ENCODE assay signal across 9 cellular contexts in the genomic region with DNA sequence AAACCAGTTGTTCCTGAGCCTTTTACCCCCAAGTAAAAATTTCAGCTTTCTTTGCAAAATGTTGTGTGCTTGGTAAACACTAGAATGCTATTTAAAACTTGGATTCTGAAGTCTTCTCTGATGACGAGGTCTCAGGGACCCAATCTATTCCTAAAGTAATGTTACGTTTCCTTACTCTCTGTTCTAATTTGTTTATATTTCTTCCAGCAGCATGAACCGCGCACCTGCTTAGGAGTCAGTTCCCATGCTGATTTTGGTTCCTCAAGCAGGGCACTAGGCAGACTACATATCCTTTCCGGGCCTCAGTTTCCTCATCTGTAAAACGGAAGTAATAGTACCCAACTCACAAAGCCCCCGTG. TPM values are rescaled to one million over a fixed set of nuclear protein-coding genes. Genes with fewer than 3 reads are reported as not detected.
DNase-seq lines count a peak whose midpoint lies in the region; ATAC-seq, FAIRE-seq and TF ChIP-seq lines count a peak whose summit lies in the region.
"Had no signal": no experiment of that assay in that cellular context is flagged by ENCODE, and none has a peak within 500 bp of the region (broad histone marks: within the 10 kb centered on the region; RNA-seq: fewer than 3 reads in every experiment).

No MANE protein-coding gene starts in this region.

- H3K9me3 ChIP-seq in GM12878 (replicated peaks; ENCODE audit: control insufficient read depth, insufficient read depth, low read length) (no peaks in the 10 kb centered on the region), lower lobe of right lung (no peaks in the 10 kb centered on the region)

- peak overlapping the region; percentile 86 for H3K4me3 ChIP-seq in GM12878
- peak overlapping the region; percentile 89 for H3K4me3 ChIP-seq in lower lobe of right lung

- intact Hi-C loops in GM12878 (cut with micrococcal nuclease; ENCODE audit: unreplicated experiment) (loop anchor here (2.0 kb wide), 1 partner anchor 186 kb away; no protein-coding TSS in a partner anchor), lower lobe of right lung (cut with DNase I) (loop anchor here (10.0 kb wide), 1 partner anchor 62 kb away; no protein-coding TSS in a partner anchor), posterior vena cava (cut with DNase I) (loop anchor here in 1 of 2 donors (10.0 kb wide), 1 partner anchor 172 kb away; no protein-coding TSS in a partner anchor)

- peaks cover 0 to 1% of the 10 kb centered on the region in 2 experiments; a peak in 2 of 4 replicates for H3K36me3 ChIP-seq in GM12878 (ENCODE audit: control insufficient read depth in 2 of 2, insufficient read depth in 2 of 2, low read length in 1 of 2)
- peaks cover 9% of the 10 kb centered on the region for H3K36me3 ChIP-seq in lower lobe of right lung

- H3K27ac ChIP-seq in GM12878 (ENCODE audit: control insufficient read depth, insufficient read depth) = peak overlapping the region; percentile 57; the same call in 1 of the 2 replicates
- peak overlapping the region; percentile 93 for H3K27ac ChIP-seq in lower lobe of right lung

- POLR2A ChIA-PET in GM12878 (lab: Charles Lee) = interaction anchor here (1.2 to 1.9 kb wide), 3 partner anchors 10 to 48 kb away, joined by 3 to 7 read pairs (median 6); no protein-coding TSS in a partner anchor

- H3K9ac ChIP-seq in GM12878 (ENCODE audit: control insufficient read depth, insufficient read depth, low read length) = peak overlapping the region; percentile 88

- no peak for TF ChIP-seq POLR2A in GM12878 (IDR thresholded peaks at IDR 0.05; ENCODE audit: low read depth, low read length)

- H3K4me2 ChIP-seq in GM12878 (ENCODE audit: control insufficient read depth, insufficient read depth) = peak overlapping the region; percentile 95

- BruUV-seq in GM12878 (replicated peaks; lab: Mats Ljungman, UMichigan) = TSS peak; percentile 88

- SMC1A ChIA-PET in GM12878 (lab: Charles Lee; ENCODE audit: uncharacterized antibody, unreplicated experiment) = interaction anchor here (0.8 to 2.0 kb wide), 8 partner anchors 12 to 194 kb away, joined by 3 to 8 read pairs (median 5); no protein-coding TSS in a partner anchor

- WGBS in GM12878 (ENCODE audit: insufficient coverage, insufficient replicate concordance, low lambda C conversion rate, missing lambda C conversion rate) = 43% methylated on average over 7 of the region's 7 CpGs

- peaks cover 8% of the 10 kb centered on the region for H3K36me3 Mint-ChIP-seq in activated naive CD4-positive, alpha-beta T cell treated with anti-CD3 and anti-CD28 coated beads, Interleukin-2, amount 10 ng/mL, durations not matched to agents 7 days and 5 days
- no peaks in the 10 kb centered on the region for H3K36me3 Mint-ChIP-seq in type B pancreatic cell

- H3K4me1 ChIP-seq in GM12878 (ENCODE audit: control insufficient read depth, insufficient read depth, low read length) (peaks cover 16% of the 10 kb centered on the region), lower lobe of right lung (peaks cover 40% of the 10 kb centered on the region)

- H3K27me3 Mint-ChIP-seq in activated naive CD4-positive, alpha-beta T cell treated with anti-CD3 and anti-CD28 coated beads, Interleukin-2, amount 10 ng/mL, durations not matched to agents 7 days and 5 days = no peaks in the 10 kb centered on the region
- no peaks in the 10 kb centered on the region for H3K27me3 Mint-ChIP-seq in type B pancreatic cell

- RAD21 ChIA-PET in GM12878 (lab: Charles Lee; ENCODE audit: unreplicated experiment) = interaction anchor here (0.9 to 2.0 kb wide), 9 partner anchors 10 to 64 kb away, joined by 3 to 10 read pairs (median 6); a partner anchor contains a TSS

- peak overlapping the region; percentile 95 for H3K27ac Mint-ChIP-seq in activated naive CD4-positive, alpha-beta T cell treated with anti-CD3 and anti-CD28 coated beads, Interleukin-2, amount 10 ng/mL, durations not matched to agents 7 days and 5 days
- peak overlapping the region; percentile 100 for H3K27ac Mint-ChIP-seq in type B pancreatic cell

- H3K79me2 ChIP-seq in GM12878 (ENCODE audit: control insufficient read depth, insufficient read depth, low read length) = peaks cover 4% of the 10 kb centered on the region

- peaks cover 45% of the 10 kb centered on the region for H3K4me1 Mint-ChIP-seq in activated naive CD4-positive, alpha-beta T cell treated with anti-CD3 and anti-CD28 coated beads, Interleukin-2, amount 10 ng/mL, durations not matched to agents 7 days and 5 days
- peaks cover 12% of the 10 kb centered on the region for H3K4me1 Mint-ChIP-seq in type B pancreatic cell (ENCODE audit: unreplicated experiment)

- no peak for TF ChIP-seq RAD21 in GM12878 (IDR thresholded peaks at IDR 0.05; ENCODE audit: insufficient read depth, low read depth, low read length)

- TF ChIP-seq EP300 in GM12878 (IDR thresholded peaks at IDR 0.05; ENCODE audit: borderline replicate concordance in 1 of 2, control insufficient read depth in 1 of 2, low read depth in 2 of 2, low read length in 2 of 2) = no peak

- no peaks in the 10 kb centered on the region for H3K9me3 Mint-ChIP-seq in activated naive CD4-positive, alpha-beta T cell treated with anti-CD3 and anti-CD28 coated beads, Interleukin-2, amount 10 ng/mL, durations not matched to agents 7 days and 5 days
- H3K9me3 Mint-ChIP-seq in type B pancreatic cell = no peaks in the 10 kb centered on the region

- H2AFZ ChIP-seq in GM12878 (ENCODE audit: control insufficient read depth, low read depth, low read length) = peak overlapping the region; percentile 100

- no peak for DNase-seq in activated naive CD4-positive, alpha-beta T cell treated with anti-CD3 and anti-CD28 coated beads, Interleukin-2, amount 10 ng/mL, durations not matched to agents 7 days and 5 days
- no peak for DNase-seq in activated naive CD4-positive, alpha-beta T cell (lab: John Stamatoyannopoulos, UW)
- DNase-seq in GM12878 (ENCODE audit: low read depth, low spot score) (no peak), lower lobe of right lung (no peak), type B pancreatic cell (ENCODE audit: extremely low spot score, unreplicated experiment) (no peak), NCI-H2081 treated with DMSO at 0.1 percent for 48 hours (lab: John Stamatoyannopoulos, UW) (no peak), posterior vena cava (ENCODE audit: low spot score) (no peak), AG08395 (ENCODE audit: low spot score) (no peak)

- H4K20me1 ChIP-seq in GM12878 (ENCODE audit: control insufficient read depth, insufficient read depth) = no peaks in the 10 kb centered on the region

- TF ChIP-seq CTCF in GM12878 (IDR thresholded peaks at IDR 0.05 in 2 of 3, conservative IDR thresholded peaks at IDR 0.05 in 1 of 3; ENCODE audit: control insufficient read depth in 2 of 3, extremely low read depth in 1 of 3, insufficient read depth in 1 of 3, low read depth in 3 of 3, low read length in 3 of 3) = no peak
- TF ChIP-seq CTCF in lower lobe of right lung (IDR thresholded peaks at IDR 0.05) = no peak
- TF ChIP-seq CTCF in type B pancreatic cell (conservative IDR thresholded peaks at IDR 0.05) = no peak

- H3K27me3 ChIP-seq in GM12878 (replicated peaks in 1 of 2; ENCODE audit: control insufficient read depth in 2 of 2, insufficient read depth in 2 of 2, low read length in 1 of 2) (no peaks in the 10 kb centered on the region), lower lobe of right lung (ENCODE audit: low read depth) (no peaks in the 10 kb centered on the region)

- ATAC-seq in GM12878 (no peak), lower lobe of right lung (no peak)

- in situ Hi-C loops in GM12878 (cut with MboI) = no loop called here

- CTCF ChIA-PET in activated naive CD4-positive, alpha-beta T cell treated with anti-CD3 and anti-CD28 coated beads, Interleukin-2, amount 10 ng/mL, durations not matched to agents 7 days and 5 days (lab: Charles Lee) = interaction anchor here (0.7 to 12.9 kb wide), 6 partner anchors 10 to 210 kb away, joined by 3 to 87 read pairs (median 5); no protein-coding TSS in a partner anchor
- CTCF ChIA-PET in GM12878 (lab: Yijun Ruan, JAX) = interaction anchor here (1.0 to 3.0 kb wide), 17 partner anchors 10 to 279 kb away, joined by 3 to 31 read pairs (median 4); a partner anchor contains a TSS

- no peak for FAIRE-seq in GM12878 (lab: Jason Lieb, UNC)

- H3K4me3 Mint-ChIP-seq in activated naive CD4-positive, alpha-beta T cell treated with anti-CD3 and anti-CD28 coated beads, Interleukin-2, amount 10 ng/mL, durations not matched to agents 7 days and 5 days = peak overlapping the region; percentile 95
- peak overlapping the region; percentile 95 for H3K4me3 Mint-ChIP-seq in type B pancreatic cell

RNA-seq across cellular contexts. Expression of a gene that starts 0.9 kb away (rescaled TPM):
- 4.4 and 6.2 TPM in 2 replicates for total RNA-seq in GM12878 (2013; cell fraction: nucleolus; rRNA removed)
- total RNA-seq in GM12878 (2014; rRNA removed) = 12.2 and 15.0 TPM in 2 replicates
- 5.0 and 6.6 TPM in 2 replicates for total RNA-seq in GM12878 (2014; rRNA removed; fragmentation: Illumina TruSeq; extraction: Trizol)
- 13.1 and 13.8 TPM in 2 replicates for total RNA-seq in GM12878 (2021)
- polyA plus RNA-seq in GM12878 (2011; ENCODE audit: low read depth) = 3.3 TPM
- 5.8 and 17.5 TPM in 2 replicates for polyA plus RNA-seq in GM12878 (2011; rRNA removed)
- polyA plus RNA-seq in GM12878 (2011; cell fraction: cytosol; rRNA removed) = 21.8 and 36.4 TPM in 2 replicates
- 39.4 and 47.2 TPM in 2 replicates for polyA plus RNA-seq in GM12878 (2011; cell fraction: nucleus; rRNA removed)
- 7.6 and 8.0 TPM in 2 replicates for polyA plus RNA-seq in GM12878 (2012)
- polyA plus RNA-seq in GM12878 (2014; fragmentation: Illumina TruSeq; extraction: Trizol) = 1.6 and 5.9 TPM in 2 replicates
- polyA plus RNA-seq in GM12878 (2014; fragmentation: Nextera tagmentation; extraction: Ambion mirVana) = under 1 TPM; 0.06 to 0.53 TPM
- 14.0 and 21.6 TPM in 2 replicates for polyA plus RNA-seq in GM12878 (2014; rRNA removed)
- polyA plus RNA-seq in GM12878 (2016; fragmentation: Nextera tagmentation; extraction: Ambion mirVana) = 10 to 100 TPM; 24.3 to 25.5 TPM
- 7.2 and 16.3 TPM in 2 replicates for polyA minus RNA-seq in GM12878 (2011; rRNA and poly(A)+ RNA removed)
- polyA minus RNA-seq in GM12878 (2011; cell fraction: cytosol; rRNA and poly(A)+ RNA removed) = 6.3 and 7.8 TPM in 2 replicates
- 6.4 and 14.3 TPM in 2 replicates for polyA minus RNA-seq in GM12878 (2011; cell fraction: nucleus; rRNA and poly(A)+ RNA removed)
- total RNA-seq in lower lobe of right lung = 11.7 TPM
- total RNA-seq in type B pancreatic cell (ENCODE audit: low replicate concordance) = 25.6 and 26.7 TPM in 2 replicates
- total RNA-seq in posterior vena cava = 10 to 100 TPM in 1 of 2 donors, 1 to 10 TPM in 1; 8.5 to 17.0 TPM

RNA-seq across cellular contexts. Expression of a gene that starts 43.8 kb away (rescaled TPM):
- not detected in 2 replicates for total RNA-seq in GM12878 (2013; cell fraction: nucleolus; rRNA removed)
- total RNA-seq in GM12878 (2014; rRNA removed) (not detected in 2 replicates), GM12878 (2014; rRNA removed; fragmentation: Illumina TruSeq; extraction: Trizol) (not detected in 2 replicates), GM12878 (2021) (not detected in 2 replicates), lower lobe of right lung (not detected), type B pancreatic cell (ENCODE audit: low replicate concordance) (not detected in 2 replicates), posterior vena cava (not detected)
- polyA plus RNA-seq in GM12878 (2011; ENCODE audit: low read depth) = not detected
- polyA plus RNA-seq in GM12878 (2011; rRNA removed) (not detected in 2 replicates), GM12878 (2014; fragmentation: Illumina TruSeq; extraction: Trizol) (not detected in 2 replicates), GM12878 (2014; fragmentation: Nextera tagmentation; extraction: Ambion mirVana) (not detected), GM12878 (2014; rRNA removed) (not detected in 2 replicates), GM12878 (2016; fragmentation: Nextera tagmentation; extraction: Ambion mirVana) (not detected)
- not detected in 2 replicates for polyA plus RNA-seq in GM12878 (2011; cell fraction: cytosol; rRNA removed)
- polyA plus RNA-seq in GM12878 (2011; cell fraction: nucleus; rRNA removed) = not detected in 2 replicates
- polyA plus RNA-seq in GM12878 (2012) = not detected in 2 replicates
- not detected in 2 replicates for polyA minus RNA-seq in GM12878 (2011; rRNA and poly(A)+ RNA removed)
- not detected in 2 replicates for polyA minus RNA-seq in GM12878 (2011; cell fraction: cytosol; rRNA and poly(A)+ RNA removed)
- polyA minus RNA-seq in GM12878 (2011; cell fraction: nucleus; rRNA and poly(A)+ RNA removed) = not detected in 2 replicates
- total RNA-seq: subcutaneous adipose tissue had no signal

RNA-seq across cellular contexts. Expression of a gene that starts 53.2 kb away (rescaled TPM):
- 9.6 and 13.0 TPM in 2 replicates for total RNA-seq in GM12878 (2013; cell fraction: nucleolus; rRNA removed)
- total RNA-seq in GM12878 (2014; rRNA removed) (15.0 and 16.0 TPM in 2 replicates), GM12878 (2014; rRNA removed; fragmentation: Illumina TruSeq; extraction: Trizol) (7.7 and 8.1 TPM in 2 replicates), GM12878 (2021) (18.4 and 20.5 TPM in 2 replicates), lower lobe of right lung (9.8 TPM), type B pancreatic cell (ENCODE audit: low replicate concordance) (11.3 and 14.7 TPM in 2 replicates), posterior vena cava (10 to 100 TPM; 12.1 to 12.2 TPM)
- polyA plus RNA-seq in GM12878 (2011; ENCODE audit: low read depth) = 3.6 TPM
- polyA plus RNA-seq in GM12878 (2011; rRNA removed) (2.7 and 5.7 TPM in 2 replicates), GM12878 (2014; fragmentation: Illumina TruSeq; extraction: Trizol) (8.6 and 9.1 TPM in 2 replicates), GM12878 (2014; fragmentation: Nextera tagmentation; extraction: Ambion mirVana) (1 to 10 TPM; 1.2 to 1.9 TPM), GM12878 (2014; rRNA removed) (11.1 and 14.9 TPM in 2 replicates), GM12878 (2016; fragmentation: Nextera tagmentation; extraction: Ambion mirVana) (1 to 10 TPM; 2.8 to 5.5 TPM)
- 14.6 and 20.7 TPM in 2 replicates for polyA plus RNA-seq in GM12878 (2011; cell fraction: cytosol; rRNA removed)
- polyA plus RNA-seq in GM12878 (2011; cell fraction: nucleus; rRNA removed) = 10.7 and 12.4 TPM in 2 replicates
- 8.3 and 8.4 TPM in 2 replicates for polyA plus RNA-seq in GM12878 (2012)
- polyA minus RNA-seq in GM12878 (2011; rRNA and poly(A)+ RNA removed) = 10.1 and 13.3 TPM in 2 replicates
- 5.2 and 7.2 TPM in 2 replicates for polyA minus RNA-seq in GM12878 (2011; cell fraction: cytosol; rRNA and poly(A)+ RNA removed)
- polyA minus RNA-seq in GM12878 (2011; cell fraction: nucleus; rRNA and poly(A)+ RNA removed) = 1.3 and 3.7 TPM in 2 replicates
